In the genomic region with DNA sequence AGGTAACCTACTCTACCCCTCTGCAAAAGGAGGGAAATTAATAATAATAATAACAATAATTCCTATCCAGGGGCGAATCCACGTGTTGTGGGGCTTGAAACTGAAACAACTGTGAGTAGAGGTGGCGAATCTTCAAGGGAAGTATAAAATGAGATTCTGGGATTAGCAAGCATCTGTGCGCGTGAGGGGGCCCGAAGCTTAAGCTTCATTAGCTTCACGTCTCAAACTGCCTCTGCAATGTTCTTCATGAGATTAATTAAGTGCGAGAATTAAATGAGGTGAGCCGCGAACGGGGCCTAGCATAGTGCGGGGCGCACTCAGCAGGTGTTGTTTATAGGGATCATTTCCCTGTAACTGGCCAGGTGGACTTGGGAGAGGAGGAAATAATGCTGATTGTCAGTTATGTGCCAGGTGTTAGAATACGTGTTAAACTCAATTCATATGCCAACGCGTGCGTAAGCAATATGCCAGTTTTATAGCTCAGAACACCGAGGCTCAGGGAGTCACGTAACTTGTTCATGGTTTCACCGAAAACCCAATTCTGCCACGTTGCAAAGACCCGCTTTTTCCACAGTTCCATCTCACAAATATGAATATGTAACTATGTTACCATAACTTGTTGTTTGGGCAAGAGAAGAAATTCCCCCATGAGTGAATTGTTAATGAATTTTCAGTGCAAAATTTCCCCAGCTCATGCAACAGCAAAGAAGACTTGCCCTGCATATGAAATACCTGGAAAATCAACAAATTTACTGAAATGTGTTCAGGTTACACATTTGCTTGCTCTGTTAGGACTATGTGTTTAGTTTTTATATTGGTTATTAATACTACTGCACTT, we compare ENCODE assay signal across 8 cellular contexts. TPM values are rescaled to one million over a fixed set of nuclear protein-coding genes. Genes with fewer than 3 reads are reported as not detected.
DNase-seq lines count a peak whose midpoint lies in the region; FAIRE-seq and TF ChIP-seq lines count a peak whose summit lies in the region.

No MANE protein-coding gene starts in this region.

- no peaks in the 10 kb centered on the region for H3K9me3 ChIP-seq in OCI-LY3 (ENCODE audit: insufficient read depth, low read length)
- no peaks in the 10 kb centered on the region for H3K9me3 ChIP-seq in effector memory CD4-positive, alpha-beta T cell (ENCODE audit: control insufficient read depth, low read length)
- H3K9me3 ChIP-seq in neural progenitor cell (ENCODE audit: low read depth), result no peaks in the 10 kb centered on the region

- H3K4me2 ChIP-seq in OCI-LY3 (ENCODE audit: low read length), result peak overlapping the region; percentile 96
- H3K4me2 ChIP-seq in neural progenitor cell, result peak overlapping the region; percentile 96

- no peaks in the 10 kb centered on the region for H3K27me3 ChIP-seq in OCI-LY3 (ENCODE audit: low read depth, low read length)
- no peaks in the 10 kb centered on the region for H3K27me3 ChIP-seq in effector memory CD4-positive, alpha-beta T cell (replicated peaks; ENCODE audit: control insufficient read depth, insufficient read depth, low read length, poor library complexity, severe bottlenecking)
- H3K27me3 ChIP-seq in neural progenitor cell, result peaks cover 91% of the 10 kb centered on the region

- TF ChIP-seq POLR2A in GM19193 (IDR thresholded peaks at IDR 0.05; ENCODE audit: extremely low read depth, insufficient read depth, insufficient read length), result peak; percentile 41

- H3K27ac ChIP-seq in OCI-LY3 (ENCODE audit: low read length) (peak overlapping the region; percentile 98), neural progenitor cell (no peak overlapping the region)
- peak overlapping the region; percentile 84 for H3K27ac ChIP-seq in effector memory CD4-positive, alpha-beta T cell (ENCODE audit: insufficient read depth, low read length, poor library complexity, severe bottlenecking)

- peaks cover 23% of the 10 kb centered on the region for H3K27me3 Mint-ChIP-seq in neural progenitor cell (ENCODE audit: insufficient read depth, low read depth)

- H3K4me3 Mint-ChIP-seq in neural progenitor cell, result peak overlapping the region; percentile 86

- H3K4me3 ChIP-seq in OCI-LY3 (ENCODE audit: low read length) (peak overlapping the region; percentile 85), neural progenitor cell (peak overlapping the region; percentile 90)
- H3K4me3 ChIP-seq in effector memory CD4-positive, alpha-beta T cell (ENCODE audit: insufficient read depth, low read depth, low read length, poor library complexity, severe bottlenecking), result peak overlapping the region; percentile 89

- H2AFZ ChIP-seq in OCI-LY3 (ENCODE audit: low read depth, low read length), result no peak overlapping the region; the same call in 1 of the 2 replicates
- H2AFZ ChIP-seq in neural progenitor cell (replicated peaks), result peak overlapping the region; percentile 98

- no peak overlapping the region for H3K27ac Mint-ChIP-seq in neural progenitor cell

- H3K36me3 Mint-ChIP-seq in neural progenitor cell, result no peaks in the 10 kb centered on the region

- no peak for FAIRE-seq in frontal cortex (lab: Jason Lieb, UNC)

- H3K4me1 Mint-ChIP-seq in neural progenitor cell, result peaks cover 15% of the 10 kb centered on the region

- H4K20me1 ChIP-seq in OCI-LY3 (ENCODE audit: insufficient read depth, low read length) (no peaks in the 10 kb centered on the region), neural progenitor cell (ENCODE audit: low read depth) (no peaks in the 10 kb centered on the region)

- peaks cover 32% of the 10 kb centered on the region for H3F3A ChIP-seq in neural progenitor cell (ENCODE audit: low read depth)

- no peaks in the 10 kb centered on the region for H3K9me3 Mint-ChIP-seq in neural progenitor cell

- TF ChIP-seq CTCF in OCI-LY3 (IDR thresholded peaks at IDR 0.05; ENCODE audit: low read depth, low read length), result no peak
- no peak for TF ChIP-seq CTCF in neural progenitor cell (IDR thresholded peaks at IDR 0.05)

- DNase-seq in AG20443 (ENCODE audit: low spot score), result peak; percentile 16
- no peak for DNase-seq in effector memory CD4-positive, alpha-beta T cell
- peak; percentile 56 for DNase-seq in neural progenitor cell (ENCODE audit: low spot score)
- DNase-seq in T1000 (lab: John Stamatoyannopoulos, UW), result no peak
- DNase-seq in frontal cortex (ENCODE audit: low spot score in 2 of 2), result no peak
- no peak for DNase-seq in NCI-H187 treated with DMSO at 0.1 percent for 48 hours (lab: John Stamatoyannopoulos, UW)

- H3K9ac ChIP-seq in OCI-LY3 (ENCODE audit: low read length) (peak overlapping the region; percentile 92), neural progenitor cell (no peak overlapping the region)

- H3K79me2 ChIP-seq in OCI-LY3 (ENCODE audit: low read length) (no peaks in the 10 kb centered on the region), neural progenitor cell (ENCODE audit: low read depth) (no peaks in the 10 kb centered on the region)

- H3K36me3 ChIP-seq in OCI-LY3 (replicated peaks; ENCODE audit: low read depth, low read length) (no peaks in the 10 kb centered on the region), neural progenitor cell (no peaks in the 10 kb centered on the region)
- no peaks in the 10 kb centered on the region for H3K36me3 ChIP-seq in effector memory CD4-positive, alpha-beta T cell (ENCODE audit: control insufficient read depth, insufficient read depth, low read length)

- H3K4me1 ChIP-seq in OCI-LY3 (ENCODE audit: low read length) (peaks cover 45% of the 10 kb centered on the region), neural progenitor cell (peaks cover 9% of the 10 kb centered on the region)
- H3K4me1 ChIP-seq in effector memory CD4-positive, alpha-beta T cell (ENCODE audit: control insufficient read depth, insufficient read depth, low read length, poor library complexity, severe bottlenecking), result peaks cover 12% of the 10 kb centered on the region

RNA-seq across cellular contexts. Expression of gene SF3B5, which starts 30.3 kb away (rescaled TPM):
- 99.0 and 133 TPM in 2 replicates for total RNA-seq in neural progenitor cell (ENCODE audit: low replicate concordance)
- 43.6 TPM for total RNA-seq in frontal cortex

RNA-seq across cellular contexts. Expression of gene PLAGL1, which starts 57.0 kb away (rescaled TPM):
- total RNA-seq in neural progenitor cell (ENCODE audit: low replicate concordance) (5.1 and 5.6 TPM in 2 replicates), frontal cortex (6.1 TPM)

Comparison
In these comparisons a context has a peak if more than half of its experiments do, and no peak if none do; other contexts are left out.
1. DNase-seq: peak in AG20443 (single experiment) and neural progenitor cell (single experiment); none in effector memory CD4-positive, alpha-beta T cell (0 of 3), T1000 (single experiment), frontal cortex (0 of 2) and NCI-H187 treated with DMSO at 0.1 percent for 48 hours (single experiment).
2. Peak in every context shown above with its lines, with median percentiles within 50 percentile points of each other: H3K4me3 ChIP-seq.